20 cellular contexts compared by ENCODE assay signal in genomic region chr3:117217837-117218236, GRCh38.
DNase-seq lines count a peak whose midpoint lies in the region; ATAC-seq and TF ChIP-seq lines count a peak whose summit lies in the region.
"Had no signal": no experiment of that assay in that cellular context is flagged by ENCODE, and none has a peak within 500 bp of the region (broad histone marks: within the 10 kb centered on the region; RNA-seq: fewer than 3 reads in every experiment).

No MANE protein-coding gene starts in this region.

- TF ChIP-seq CTCF in lower leg skin (IDR thresholded peaks at IDR 0.05): no peak

- DNase-seq in NCI-H187 treated with DMSO at 0.1 percent for 48 hours (lab: John Stamatoyannopoulos, UW) (peak; percentile 27), NCI-H187 (lab: John Stamatoyannopoulos, UW) (no peak), left lobe of liver (ENCODE audit: low spot score) (peak; percentile 47), pons (ENCODE audit: low spot score) (peak; percentile 9), NCI-H2029 treated with DMSO at 0.1 percent for 48 hours (lab: John Stamatoyannopoulos, UW) (no peak), lower leg skin (ENCODE audit: low spot score in 2 of 2) (no peak)
- DNase-seq: AML-193, COR-L47, DMS 273 treated with DMSO at 0.1 percent for 48 hours, DND-41, GDM1, H7, HFFc6, NCI-H1417 treated with DMSO at 0.1 percent for 48 hours, NCI-H2081, NCI-H748 treated with DMSO at 0.1 percent for 48 hours, OCI-M1, Right ventricle myocardium superior had no signal

- H3K4me3 ChIP-seq in lower leg skin (ENCODE audit: low read depth, poor library complexity, severe bottlenecking): no peak overlapping the region

- TF ChIP-seq POLR2A in lower leg skin (IDR thresholded peaks at IDR 0.05): no peak

- WGBS in lower leg skin, 2 donors: 62 to 68% methylated on average over 4 of the region's 4 CpGs

- intact Hi-C loops in lower leg skin (cut with DNase I; ENCODE audit: low total_unique reads): no loop called here

- peak; percentile 83 for ATAC-seq in SK-N-SH treated with all-trans-retinoic acid at 6 μM for 48 hours
- peak; percentile 87 for ATAC-seq in left lobe of liver
- no peak for ATAC-seq in HG02623 (IDR thresholded peaks at IDR 0.05; ENCODE audit: unreplicated experiment)

TF ChIP-seq in SK-N-SH treated with all-trans-retinoic acid at 6 μM for 48 hours, 23 proteins besides CTCF, POLR2A, EP300 and RAD21:
- no peak for TF ChIP-seq OSR1 (CRISPR knock-in tag; IDR thresholded peaks at IDR 0.05)
- TF ChIP-seq TOX (CRISPR knock-in tag; IDR thresholded peaks at IDR 0.05; ENCODE audit: borderline replicate concordance): no peak
- no peak for TF ChIP-seq POU6F1 (CRISPR knock-in tag; IDR thresholded peaks at IDR 0.05; ENCODE audit: borderline replicate concordance, low read depth)
- TF ChIP-seq TSHZ2 (CRISPR knock-in tag; IDR thresholded peaks at IDR 0.05): no peak
- TF ChIP-seq SNAI2 (CRISPR knock-in tag; IDR thresholded peaks at IDR 0.05): no peak
- TF ChIP-seq PATZ1 (CRISPR knock-in tag; IDR thresholded peaks at IDR 0.05; ENCODE audit: borderline replicate concordance): no peak
- no peak for TF ChIP-seq ZFP30 (CRISPR knock-in tag; IDR thresholded peaks at IDR 0.05)
- no peak for TF ChIP-seq PPARA (CRISPR knock-in tag; IDR thresholded peaks at IDR 0.05; ENCODE audit: borderline replicate concordance)
- TF ChIP-seq CSRNP3 (CRISPR knock-in tag; IDR thresholded peaks at IDR 0.05): no peak

Comparison
In these comparisons a context has a peak if more than half of its experiments do, and no peak if none do; other contexts are left out.
1. DNase-seq: peak in NCI-H187 treated with DMSO at 0.1 percent for 48 hours (single experiment), left lobe of liver (single experiment) and pons (single experiment); none in NCI-H187 (0 of 2), NCI-H2029 treated with DMSO at 0.1 percent for 48 hours (single experiment) and lower leg skin (0 of 2).